Comparison of ENCODE assay signal across 11 cellular contexts in genomic region chr2:183207110-183207509, GRCh38.
DNase-seq lines count a peak whose midpoint lies in the region; ATAC-seq and TF ChIP-seq lines count a peak whose summit lies in the region.
"Had no signal": no experiment of that assay in that cellular context is flagged by ENCODE, and none has a peak within 500 bp of the region (broad histone marks: within the 10 kb centered on the region; RNA-seq: fewer than 3 reads in every experiment).

No MANE protein-coding gene starts in this region.

- H3K4me3 ChIP-seq in MG63, result no peak overlapping the region

- POLR2A ChIA-PET in WTC11 (lab: Charles Lee), result no interaction called here

- H3K36me3 Mint-ChIP-seq in HFFc6 (ENCODE audit: low read depth) (peaks cover 13% of the 10 kb centered on the region), WTC11 (peaks cover 12% of the 10 kb centered on the region)

- no peaks in the 10 kb centered on the region; the same call in none of the 2 replicates for H3K36me3 ChIP-seq in MG63

- peak; percentile 54 for DNase-seq in AG20443 (ENCODE audit: low spot score)
- peak; percentile 21 for DNase-seq in HFFc6
- DNase-seq in WTC11 (ENCODE audit: low spot score), result no peak
- peak; percentile 48 for DNase-seq in kidney glomerular epithelial cell (lab: John Stamatoyannopoulos, UW)
- no peak for DNase-seq in MG63
- DNase-seq in stimulated activated naive CD8-positive, alpha-beta T cell treated with anti-CD3 and anti-CD28 coated beads, Interleukin-15, amount 100 ng/mL, for 72 hours, result no peak
- DNase-seq in NCI-H774 (lab: John Stamatoyannopoulos, UW), result no peak
- DNase-seq: activated CD4-positive, alpha-beta T cell treated with anti-CD3 and anti-CD28 coated beads, Interleukin-2, amount 50 U/mL, for 1 hour; erythroblast; NCI-H2081 treated with DMSO at 0.1 percent for 48 hours had no signal

- no peaks in the 10 kb centered on the region for H3K27me3 ChIP-seq in MG63

- H3K27me3 Mint-ChIP-seq in HFFc6 (ENCODE audit: insufficient read depth), result no peaks in the 10 kb centered on the region
- no peaks in the 10 kb centered on the region for H3K27me3 Mint-ChIP-seq in WTC11 (ENCODE audit: low read depth)
- H3K27me3 Mint-ChIP-seq in stimulated activated naive CD8-positive, alpha-beta T cell treated with anti-CD3 and anti-CD28 coated beads, Interleukin-15, amount 100 ng/mL, for 72 hours, result no peaks in the 10 kb centered on the region

- H3K4me1 Mint-ChIP-seq in HFFc6 (ENCODE audit: low read depth) (peaks cover 13% of the 10 kb centered on the region), WTC11 (peaks cover 22% of the 10 kb centered on the region)
- H3K4me1 Mint-ChIP-seq in stimulated activated naive CD8-positive, alpha-beta T cell treated with anti-CD3 and anti-CD28 coated beads, Interleukin-15, amount 100 ng/mL, for 72 hours, result peaks cover 5% of the 10 kb centered on the region

- ATAC-seq in WTC11 (peak; percentile 50; the same call in 1 of the 2 replicates), GM19324 (IDR thresholded peaks at IDR 0.05; ENCODE audit: low FRiP score, unreplicated experiment) (no peak)
- ATAC-seq in stimulated activated naive CD8-positive, alpha-beta T cell treated with anti-CD3 and anti-CD28 coated beads, Interleukin-15, amount 100 ng/mL, for 72 hours, result no peak

- no peak for TF ChIP-seq CTCF in HFFc6 (IDR thresholded peaks at IDR 0.05)
- no peak for TF ChIP-seq CTCF in WTC11 (IDR thresholded peaks at IDR 0.05)

- H3K27ac Mint-ChIP-seq in HFFc6 (peak overlapping the region; percentile 5; the same call in 1 of the 2 replicates), WTC11 (no peak overlapping the region)
- no peak overlapping the region for H3K27ac Mint-ChIP-seq in stimulated activated naive CD8-positive, alpha-beta T cell treated with anti-CD3 and anti-CD28 coated beads, Interleukin-15, amount 100 ng/mL, for 72 hours

- CTCF ChIA-PET in WTC11 (lab: Charles Lee), result no interaction called here

- H3K9me3 Mint-ChIP-seq in HFFc6 (0 out of 2 replicates have a peak, but pooled peaks cover 4% of the 10 kb centered on the region), WTC11 (peaks cover 15% of the 10 kb centered on the region)
- peaks cover 9 to 22% of the 10 kb centered on the region in 2 donors for H3K9me3 Mint-ChIP-seq in stimulated activated naive CD8-positive, alpha-beta T cell treated with anti-CD3 and anti-CD28 coated beads, Interleukin-15, amount 100 ng/mL, for 72 hours

- no peak overlapping the region for H3K4me3 Mint-ChIP-seq in HFFc6
- H3K4me3 Mint-ChIP-seq in WTC11, result no peak overlapping the region
- no peak overlapping the region for H3K4me3 Mint-ChIP-seq in stimulated activated naive CD8-positive, alpha-beta T cell treated with anti-CD3 and anti-CD28 coated beads, Interleukin-15, amount 100 ng/mL, for 72 hours

- no peaks in the 10 kb centered on the region for H3K9me3 ChIP-seq in MG63

TF ChIP-seq in WTC11, 78 proteins besides CTCF, POLR2A, EP300 and RAD21:
- TF ChIP-seq ZNF121 (CRISPR knock-in tag; IDR thresholded peaks at IDR 0.05) (no peak), ZNF671 (CRISPR knock-in tag; IDR thresholded peaks at IDR 0.05) (no peak), ZNF281 (CRISPR knock-in tag; IDR thresholded peaks at IDR 0.05) (no peak), RELA (CRISPR knock-in tag; IDR thresholded peaks at IDR 0.05; ENCODE audit: borderline replicate concordance) (no peak), EMX1 (CRISPR knock-in tag; IDR thresholded peaks at IDR 0.05) (no peak), E2F1 (CRISPR knock-in tag; IDR thresholded peaks at IDR 0.05) (no peak), ATF3 (CRISPR knock-in tag; conservative IDR thresholded peaks at IDR 0.05) (no peak), ZMAT4 (CRISPR knock-in tag; IDR thresholded peaks at IDR 0.05) (no peak), ATF6 (CRISPR knock-in tag; IDR thresholded peaks at IDR 0.05) (no peak)

Comparison
In these comparisons a context has a peak if more than half of its experiments do, and no peak if none do; other contexts are left out.
1. DNase-seq: peak in AG20443 (single experiment), HFFc6 (single experiment) and kidney glomerular epithelial cell (single experiment); none in WTC11 (single experiment), MG63 (single experiment), stimulated activated naive CD8-positive, alpha-beta T cell treated with anti-CD3 and anti-CD28 coated beads, Interleukin-15, amount 100 ng/mL, for 72 hours (0 of 2) and NCI-H774 (single experiment).